1 cellular context compared by ENCODE assay signal in the genomic region with DNA sequence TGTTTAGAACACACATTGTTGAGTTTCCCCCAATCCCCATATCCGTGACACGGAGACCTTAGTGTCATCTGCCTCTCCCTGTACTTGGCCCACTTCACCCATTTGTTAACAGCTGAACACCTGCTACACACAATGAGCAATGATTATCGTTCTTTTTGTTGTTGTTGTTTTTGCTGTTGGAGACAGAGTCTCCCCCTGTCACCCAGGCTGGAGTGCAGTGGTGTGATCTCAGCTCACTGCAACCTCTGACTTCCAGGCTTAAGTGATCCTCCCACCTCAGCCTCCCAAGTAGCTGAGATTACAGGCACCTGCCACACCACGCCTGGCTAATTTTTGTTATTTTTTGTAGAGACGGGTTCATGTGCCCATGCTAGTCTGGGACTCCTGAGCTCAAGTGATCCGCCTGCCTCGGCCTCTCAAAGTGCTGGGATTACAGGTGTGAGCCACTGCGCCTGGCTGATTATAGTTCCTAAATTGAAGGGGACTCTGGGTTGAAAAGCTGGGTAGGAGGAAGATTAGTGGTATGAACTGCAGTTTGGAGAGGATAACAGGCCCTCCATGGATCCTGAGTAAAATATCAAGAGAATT.
TF ChIP-seq lines count a peak whose summit lies in the region.

No MANE protein-coding gene starts in this region.

TF ChIP-seq in A549, 52 proteins besides CTCF, POLR2A, EP300 and RAD21:
- TF ChIP-seq ZC3H11A (IDR thresholded peaks at IDR 0.05), result no peak
- TF ChIP-seq MAZ (IDR thresholded peaks at IDR 0.05; ENCODE audit: borderline replicate concordance, low read depth, low read length), result no peak
- no peak for TF ChIP-seq NFE2L2 (conservative IDR thresholded peaks at IDR 0.05; ENCODE audit: low read length)
- no peak for TF ChIP-seq BHLHE40 (IDR thresholded peaks at IDR 0.05; ENCODE audit: low read depth, low read length)
- TF ChIP-seq ZSCAN20 (CRISPR knock-in tag; IDR thresholded peaks at IDR 0.05), result no peak
- no peak for TF ChIP-seq FOSB (CRISPR knock-in tag; IDR thresholded peaks at IDR 0.05)
- TF ChIP-seq MYC (IDR thresholded peaks at IDR 0.05; ENCODE audit: borderline replicate concordance, low read length), result no peak
